Comparison of ENCODE assay signal across 8 cellular contexts in genomic region chr17:7014995-7015586, GRCh38. TPM values are rescaled to one million over a fixed set of nuclear protein-coding genes. Genes with fewer than 3 reads are reported as not detected.
DNase-seq lines count a peak whose midpoint lies in the region; ATAC-seq lines count a peak whose summit lies in the region.

No MANE protein-coding gene starts in this region.

- peak overlapping the region; percentile 43 for H3K27ac ChIP-seq in SJCRH30

- H3K9me3 ChIP-seq in SJCRH30 (replicated peaks): no peaks in the 10 kb centered on the region

- no peaks in the 10 kb centered on the region for H3K4me1 ChIP-seq in SJCRH30

- H3K4me3 ChIP-seq in SJCRH30: peak overlapping the region; percentile 73

- H3K4me3 Mint-ChIP-seq in activated naive CD8-positive, alpha-beta T cell: peak overlapping the region; percentile 91
- H3K4me3 Mint-ChIP-seq in immature natural killer cell: peak overlapping the region; percentile 83 to 97 (median 94)

- H3K27me3 Mint-ChIP-seq in activated naive CD8-positive, alpha-beta T cell: no peaks in the 10 kb centered on the region
- peaks cover 20 to 39% (median 27%) of the 10 kb centered on the region in 3 donors for H3K27me3 Mint-ChIP-seq in immature natural killer cell (ENCODE audit: low read depth in 3 of 3)

- H3K27ac Mint-ChIP-seq in activated naive CD8-positive, alpha-beta T cell: peak overlapping the region; percentile 95
- H3K27ac Mint-ChIP-seq in immature natural killer cell: peak overlapping the region; percentile 98 to 100 (median 99)

- DNase-seq in SJCRH30: peak; percentile 27 to 40
- DNase-seq in immature natural killer cell: peak; percentile 83 to 90 (median 87)
- DNase-seq in stimulated activated CD4-positive, alpha-beta T cell treated with anti-CD3 and anti-CD28 coated beads, Interleukin-2, amount 100 ng/mL, for 4 hours (ENCODE audit: low read depth): peak; percentile 56
- DNase-seq in NCI-H2029 (lab: John Stamatoyannopoulos, UW): no peak

- no peaks in the 10 kb centered on the region for H3K27me3 ChIP-seq in SJCRH30

- H3K36me3 Mint-ChIP-seq in activated naive CD8-positive, alpha-beta T cell: peaks cover 8% of the 10 kb centered on the region
- peaks cover 0 to 5% (median 4%) of the 10 kb centered on the region in 3 donors for H3K36me3 Mint-ChIP-seq in immature natural killer cell

- ATAC-seq in GM18502 (IDR thresholded peaks at IDR 0.05; ENCODE audit: poor library complexity, unreplicated experiment) (peak; percentile 16), HG02840 (IDR thresholded peaks at IDR 0.05; ENCODE audit: low FRiP score, unreplicated experiment) (peak; percentile 13), GM19397 (IDR thresholded peaks at IDR 0.05; ENCODE audit: unreplicated experiment) (no peak)

- H3K9me3 Mint-ChIP-seq in activated naive CD8-positive, alpha-beta T cell (ENCODE audit: low read depth): no peaks in the 10 kb centered on the region
- H3K9me3 Mint-ChIP-seq in immature natural killer cell: no peaks in the 10 kb centered on the region

- H3K36me3 ChIP-seq in SJCRH30: no peaks in the 10 kb centered on the region

- H3K4me1 Mint-ChIP-seq in activated naive CD8-positive, alpha-beta T cell (ENCODE audit: low read depth): peaks cover 58% of the 10 kb centered on the region
- peaks cover 76 to 80% of the 10 kb centered on the region in 2 donors for H3K4me1 Mint-ChIP-seq in immature natural killer cell

RNA-seq across cellular contexts. Expression of gene RNASEK, which starts 2.7 kb away (rescaled TPM):
- total RNA-seq in SJCRH30 (2014; rRNA removed; shearing (Covaris generic)): 97.2 and 103 TPM in 2 replicates
- 100 to 1,000 TPM; 449 to 922 (median 670) TPM for polyA plus RNA-seq in immature natural killer cell

RNA-seq across cellular contexts. Expression of gene BCL6B, which starts 7.8 kb away (rescaled TPM):
- total RNA-seq in SJCRH30 (2014; rRNA removed; shearing (Covaris generic)): 0.02 TPM in 1 of 2 replicates, not detected in the other
- under 1 TPM in 1 of 3 donors, not detected in 2; 0.10 TPM for polyA plus RNA-seq in immature natural killer cell

RNA-seq across cellular contexts. Expression of gene ALOX12, which starts 19.2 kb away (rescaled TPM):
- total RNA-seq in SJCRH30 (2014; rRNA removed; shearing (Covaris generic)): not detected in 2 replicates
- under 1 TPM; 0.24 to 0.92 (median 0.83) TPM for polyA plus RNA-seq in immature natural killer cell

RNA-seq across cellular contexts. Expression of gene SLC16A13, which starts 20.7 kb away (rescaled TPM):
- total RNA-seq in SJCRH30 (2014; rRNA removed; shearing (Covaris generic)): 0.23 and 0.47 TPM in 2 replicates
- polyA plus RNA-seq in immature natural killer cell: 1 to 10 TPM in 2 of 3 donors, under 1 TPM in 1; 0.49 to 2.6 (median 2.1) TPM

RNA-seq across cellular contexts. Expression of gene SLC16A11, which starts 28.8 kb away (rescaled TPM):
- not detected in 2 replicates for total RNA-seq in SJCRH30 (2014; rRNA removed; shearing (Covaris generic))
- 1 to 10 TPM; 1.2 to 3.9 (median 3.1) TPM for polyA plus RNA-seq in immature natural killer cell
